In genomic region chr6:127510876-127511275, GRCh38 we compare ENCODE assay signal across 2 cellular contexts.
TF ChIP-seq lines count a peak whose summit lies in the region.

No MANE protein-coding gene starts in this region.

TF ChIP-seq in K562, 482 proteins besides CTCF, POLR2A, EP300 and RAD21:
- TF ChIP-seq SPI1 (IDR thresholded peaks at IDR 0.05; ENCODE audit: borderline replicate concordance, low read depth, low read length) (0 out of 2 replicates have a peak, but pooled peaks have one; percentile 28), ZEB2 (IDR thresholded peaks at IDR 0.05) (no peak), U2AF2 (optimal IDR thresholded peaks at IDR 0.05; ENCODE audit: low read depth, low read length) (no peak)
- TF ChIP-seq, protein P1, sequence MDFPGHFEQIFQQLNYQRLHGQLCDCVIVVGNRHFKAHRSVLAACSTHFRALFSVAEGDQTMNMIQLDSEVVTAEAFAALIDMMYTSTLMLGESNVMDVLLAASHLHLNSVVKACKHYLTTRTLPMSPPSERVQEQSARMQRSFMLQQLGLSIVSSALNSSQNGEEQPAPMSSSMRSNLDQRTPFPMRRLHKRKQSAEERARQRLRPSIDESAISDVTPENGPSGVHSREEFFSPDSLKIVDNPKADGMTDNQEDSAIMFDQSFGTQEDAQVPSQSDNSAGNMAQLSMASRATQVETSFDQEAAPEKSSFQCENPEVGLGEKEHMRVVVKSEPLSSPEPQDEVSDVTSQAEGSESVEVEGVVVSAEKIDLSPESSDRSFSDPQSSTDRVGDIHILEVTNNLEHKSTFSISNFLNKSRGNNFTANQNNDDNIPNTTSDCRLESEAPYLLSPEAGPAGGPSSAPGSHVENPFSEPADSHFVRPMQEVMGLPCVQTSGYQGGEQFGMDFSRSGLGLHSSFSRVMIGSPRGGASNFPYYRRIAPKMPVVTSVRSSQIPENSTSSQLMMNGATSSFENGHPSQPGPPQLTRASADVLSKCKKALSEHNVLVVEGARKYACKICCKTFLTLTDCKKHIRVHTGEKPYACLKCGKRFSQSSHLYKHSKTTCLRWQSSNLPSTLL (IDR thresholded peaks at IDR 0.05): no peak

TF ChIP-seq in neural cell, 6 proteins besides CTCF, POLR2A, EP300 and RAD21 (continued from another document):
- TF ChIP-seq, protein P2, sequence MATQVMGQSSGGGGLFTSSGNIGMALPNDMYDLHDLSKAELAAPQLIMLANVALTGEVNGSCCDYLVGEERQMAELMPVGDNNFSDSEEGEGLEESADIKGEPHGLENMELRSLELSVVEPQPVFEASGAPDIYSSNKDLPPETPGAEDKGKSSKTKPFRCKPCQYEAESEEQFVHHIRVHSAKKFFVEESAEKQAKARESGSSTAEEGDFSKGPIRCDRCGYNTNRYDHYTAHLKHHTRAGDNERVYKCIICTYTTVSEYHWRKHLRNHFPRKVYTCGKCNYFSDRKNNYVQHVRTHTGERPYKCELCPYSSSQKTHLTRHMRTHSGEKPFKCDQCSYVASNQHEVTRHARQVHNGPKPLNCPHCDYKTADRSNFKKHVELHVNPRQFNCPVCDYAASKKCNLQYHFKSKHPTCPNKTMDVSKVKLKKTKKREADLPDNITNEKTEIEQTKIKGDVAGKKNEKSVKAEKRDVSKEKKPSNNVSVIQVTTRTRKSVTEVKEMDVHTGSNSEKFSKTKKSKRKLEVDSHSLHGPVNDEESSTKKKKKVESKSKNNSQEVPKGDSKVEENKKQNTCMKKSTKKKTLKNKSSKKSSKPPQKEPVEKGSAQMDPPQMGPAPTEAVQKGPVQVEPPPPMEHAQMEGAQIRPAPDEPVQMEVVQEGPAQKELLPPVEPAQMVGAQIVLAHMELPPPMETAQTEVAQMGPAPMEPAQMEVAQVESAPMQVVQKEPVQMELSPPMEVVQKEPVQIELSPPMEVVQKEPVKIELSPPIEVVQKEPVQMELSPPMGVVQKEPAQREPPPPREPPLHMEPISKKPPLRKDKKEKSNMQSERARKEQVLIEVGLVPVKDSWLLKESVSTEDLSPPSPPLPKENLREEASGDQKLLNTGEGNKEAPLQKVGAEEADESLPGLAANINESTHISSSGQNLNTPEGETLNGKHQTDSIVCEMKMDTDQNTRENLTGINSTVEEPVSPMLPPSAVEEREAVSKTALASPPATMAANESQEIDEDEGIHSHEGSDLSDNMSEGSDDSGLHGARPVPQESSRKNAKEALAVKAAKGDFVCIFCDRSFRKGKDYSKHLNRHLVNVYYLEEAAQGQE (IDR thresholded peaks at IDR 0.05; ENCODE audit: borderline replicate concordance): no peak
- TF ChIP-seq EZH2 (IDR thresholded peaks at IDR 0.05; ENCODE audit: borderline replicate concordance, insufficient read depth, low read length, poor library complexity, severe bottlenecking): no peak
- no peak for TF ChIP-seq MXI1 (conservative IDR thresholded peaks at IDR 0.05; ENCODE audit: poor library complexity, severe bottlenecking)
- no peak for TF ChIP-seq TAF1 (IDR thresholded peaks at IDR 0.05; ENCODE audit: low read depth)
